21 cellular contexts compared by ENCODE assay signal in genomic region chr13:48864100-48864499, GRCh38.
"Had no signal": no experiment of that assay in that cellular context is flagged by ENCODE, and none has a peak within 500 bp of the region (broad histone marks: within the 10 kb centered on the region; RNA-seq: fewer than 3 reads in every experiment).

No MANE protein-coding gene starts in this region.

- DNase-seq: islet precursor cell; left ventricle myocardium inferior; mesendoderm; naive B cell; natural killer cell; nephron progenitor cell; pancreas; posterior cingulate gyrus; retina; right cardiac atrium; stimulated activated CD4-positive, alpha-beta T cell treated with anti-CD3 and anti-CD28 coated beads, Interleukin-12 subunit alpha, Interleukin-12 subunit beta, amount 100 ng/mL, for 4 hours; stimulated activated CD4-positive, alpha-beta T cell treated with anti-CD3 and anti-CD28 coated beads, Interleukin-15, amount 100 ng/mL, for 24 hours; stimulated activated CD4-positive, alpha-beta T cell treated with anti-CD3 and anti-CD28 coated beads, Interleukin-2, amount 100 ng/mL, for 24 hours; stimulated activated CD4-positive, alpha-beta T cell treated with anti-CD3 and anti-CD28 coated beads, Interleukin-4, amount 100 ng/mL, for 1 hour; stimulated activated naive CD4-positive, alpha-beta T cell treated with Interleukin-2 at 50 U/mL for 16 hours; tibial artery; trophoblast cell; upper lobe of right lung had no signal

- H3K9me3 Mint-ChIP-seq: mesothelial cell of epicardium, naive B cell, natural killer cell, nephron progenitor cell, neural progenitor cell had no signal

- H3K4me3 Mint-ChIP-seq: mesothelial cell of epicardium, naive B cell, natural killer cell, nephron progenitor cell, neural progenitor cell had no signal

- H3K27ac Mint-ChIP-seq: mesothelial cell of epicardium, naive B cell, natural killer cell, nephron progenitor cell, neural progenitor cell had no signal

- H3K36me3 Mint-ChIP-seq: mesothelial cell of epicardium, naive B cell, natural killer cell, neural progenitor cell had no signal

- ATAC-seq: natural killer cell, pancreas, right cardiac atrium, sciatic nerve, upper lobe of right lung had no signal

- H3K27me3 Mint-ChIP-seq: naive B cell had no signal
